ENCODE assay signal across 8 cellular contexts in genomic region chr2:234291765-234292204, GRCh38.
DNase-seq lines count a peak whose midpoint lies in the region; ATAC-seq and TF ChIP-seq lines count a peak whose summit lies in the region.

No MANE protein-coding gene starts in this region.

- peak in 1 of 2 donors; percentile 1 for ATAC-seq in CD4-positive, CD25-positive, alpha-beta regulatory T cell (ENCODE audit: low read depth in 2 of 2)
- peak; percentile 18 for ATAC-seq in GM19455 (IDR thresholded peaks at IDR 0.05; ENCODE audit: unreplicated experiment)
- ATAC-seq in Right ventricle myocardium superior (ENCODE audit: poor library complexity), result peak; percentile 79
- no peak for ATAC-seq in GM21360 (IDR thresholded peaks at IDR 0.05; ENCODE audit: unreplicated experiment)
- ATAC-seq in HG02623 (IDR thresholded peaks at IDR 0.05; ENCODE audit: unreplicated experiment), result no peak

- peak in 1 of 3 donors; percentile 82 for DNase-seq in CD4-positive, CD25-positive, alpha-beta regulatory T cell
- peak in 3 of 5 experiments; percentile 22 to 97 (median 66) for DNase-seq in T-helper 2 cell
- DNase-seq in Right ventricle myocardium superior, result peak; percentile 55
- peak; percentile 75 for DNase-seq in transverse colon

- TF ChIP-seq CTCF in transverse colon (IDR thresholded peaks at IDR 0.05), result no peak

- peaks cover 7 to 88% (median 64%) of the 10 kb centered on the region in 4 donors for H3K4me1 Mint-ChIP-seq in CD4-positive, CD25-positive, alpha-beta regulatory T cell

- intact Hi-C loops in Right ventricle myocardium superior (cut with DNase I) (no loop called here), transverse colon (cut with DNase I; ENCODE audit: low total_unique reads) (loop anchor here (5.0 kb wide), 1 partner anchor 206 kb away; the partner anchor contains the start of gene ARL4C)

- no peaks in the 10 kb centered on the region for H3K27me3 ChIP-seq in CD4-positive, CD25-positive, alpha-beta regulatory T cell (ENCODE audit: control insufficient read depth, insufficient read depth, low read length)
- no peaks in the 10 kb centered on the region for H3K27me3 ChIP-seq in transverse colon

- H3K27me3 Mint-ChIP-seq in CD4-positive, CD25-positive, alpha-beta regulatory T cell, result no peaks in the 10 kb centered on the region

- H3K4me3 Mint-ChIP-seq in CD4-positive, CD25-positive, alpha-beta regulatory T cell, result peak overlapping the region; percentile 66 to 85 (median 72)

- TF ChIP-seq EP300 in transverse colon (IDR thresholded peaks at IDR 0.05; ENCODE audit: low read depth), result no peak

- peaks cover 72% of the 10 kb centered on the region for H3K4me1 ChIP-seq in CD4-positive, CD25-positive, alpha-beta regulatory T cell (ENCODE audit: control insufficient read depth, insufficient read depth, low read length, poor library complexity, severe bottlenecking)
- H3K4me1 ChIP-seq in transverse colon, result peaks cover 4 to 50% (median 24%) of the 10 kb centered on the region in 4 donors

- H3K27ac ChIP-seq in CD4-positive, CD25-positive, alpha-beta regulatory T cell (ENCODE audit: insufficient read depth, low read length, poor library complexity, severe bottlenecking), result peak overlapping the region; percentile 99
- H3K27ac ChIP-seq in KOPT-K1 (ENCODE audit: low read depth, low read length, poor library complexity, severe bottlenecking) (peak overlapping the region; percentile 100), transverse colon (peak overlapping the region; percentile 63 to 74 (median 66))

- H3K9me3 ChIP-seq in CD4-positive, CD25-positive, alpha-beta regulatory T cell (ENCODE audit: control insufficient read depth in 2 of 2, low read length in 2 of 2), result no peaks in the 10 kb centered on the region
- H3K9me3 ChIP-seq in KOPT-K1 (ENCODE audit: insufficient read depth, low read length, poor library complexity, severe bottlenecking) (no peaks in the 10 kb centered on the region), transverse colon (no peaks in the 10 kb centered on the region)

- WGBS in transverse colon (ENCODE audit: low coverage in 1 of 2), 2 donors, result 34% methylated on average over 5 of the region's 5 CpGs; no CpG with 5 or more reads in 1 of the 2 donors

- no peaks in the 10 kb centered on the region for H3K36me3 Mint-ChIP-seq in CD4-positive, CD25-positive, alpha-beta regulatory T cell

- no peaks in the 10 kb centered on the region for H3K36me3 ChIP-seq in CD4-positive, CD25-positive, alpha-beta regulatory T cell (ENCODE audit: control insufficient read depth, insufficient read depth, low read length)
- no peaks in the 10 kb centered on the region for H3K36me3 ChIP-seq in KOPT-K1 (ENCODE audit: insufficient read depth, low read length)
- no peaks in the 10 kb centered on the region for H3K36me3 ChIP-seq in transverse colon

- in situ Hi-C loops in transverse colon (cut with MboI; ENCODE audit: low pct_ligation_motif_present in 1 of 4, low pct_unique_long_range_greater_than_20kb in 1 of 4, low sequenced_read_pairs in 3 of 4), result loop anchor here in 2 of 4 donors (25.0 kb wide), 2 partner anchors 196 to 304 kb away; partner anchors contain the start of gene ARL4C (in 1 of the 2)

- peak overlapping the region; percentile 73 for H3K4me3 ChIP-seq in CD4-positive, CD25-positive, alpha-beta regulatory T cell (ENCODE audit: low read depth, low read length)
- H3K4me3 ChIP-seq in transverse colon, result no peak overlapping the region

- H3K27ac Mint-ChIP-seq in CD4-positive, CD25-positive, alpha-beta regulatory T cell, result peak overlapping the region; percentile 99 to 100 (median 99)

- no peaks in the 10 kb centered on the region for H3K9me3 Mint-ChIP-seq in CD4-positive, CD25-positive, alpha-beta regulatory T cell

- TF ChIP-seq POLR2A in transverse colon (IDR thresholded peaks at IDR 0.05), result no peak

Comparison
In these comparisons a context has a peak if more than half of its experiments do, and no peak if none do; other contexts are left out.
1. ATAC-seq: peak in GM19455 (single experiment) and Right ventricle myocardium superior (single experiment); none in GM21360 (single experiment) and HG02623 (single experiment).
2. Peak in every context shown above with its lines, with median percentiles within 50 percentile points of each other: H3K27ac ChIP-seq.